In the genomic region with DNA sequence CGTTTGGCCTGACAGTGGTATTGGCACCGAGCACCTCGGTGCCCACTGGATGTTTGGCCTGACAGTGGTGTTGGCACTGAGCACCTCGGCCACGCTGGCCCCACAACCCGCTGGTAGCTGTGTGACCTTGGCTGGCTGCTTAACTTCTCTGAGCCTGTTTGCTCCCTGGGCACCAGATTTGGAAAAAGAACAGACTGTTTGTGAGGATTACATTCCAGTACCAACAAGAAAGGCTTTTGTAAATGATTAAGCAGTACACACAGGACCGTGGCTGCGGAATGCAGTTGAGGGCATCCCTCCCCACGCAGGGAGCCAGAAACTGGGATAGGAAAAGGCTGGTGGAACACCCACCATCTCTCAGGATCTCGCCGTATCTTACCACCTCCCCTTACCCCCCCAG, we compare ENCODE assay signal across 14 cellular contexts. TPM values are rescaled to one million over a fixed set of nuclear protein-coding genes. Genes with fewer than 3 reads are reported as not detected.
DNase-seq lines count a peak whose midpoint lies in the region; ATAC-seq, FAIRE-seq and TF ChIP-seq lines count a peak whose summit lies in the region.
"Had no signal": no experiment of that assay in that cellular context is flagged by ENCODE, and none has a peak within 500 bp of the region (broad histone marks: within the 10 kb centered on the region; RNA-seq: fewer than 3 reads in every experiment).

No MANE protein-coding gene starts in this region.

- no peaks in the 10 kb centered on the region for H3F3A ChIP-seq in SK-N-SH (replicated peaks; ENCODE audit: insufficient read depth)

- 0 out of 2 replicates have a peak overlapping the region, but pooled peaks have one; percentile 46 for H2BK15ac ChIP-seq in H1 (ENCODE audit: low read length)

- TF ChIP-seq EP300 in H1 (IDR thresholded peaks at IDR 0.05; ENCODE audit: borderline replicate concordance in 1 of 2, low read depth in 2 of 2, low read length in 2 of 2), result no peak
- no peak for TF ChIP-seq EP300 in HepG2 (IDR thresholded peaks at IDR 0.05; ENCODE audit: low read depth in 2 of 2, low read length in 2 of 2)
- no peak for TF ChIP-seq EP300 in HepG2 (CRISPR knock-in tag; IDR thresholded peaks at IDR 0.05; ENCODE audit: borderline replicate concordance)
- TF ChIP-seq EP300 in SK-N-SH (IDR thresholded peaks at IDR 0.05; ENCODE audit: borderline replicate concordance in 1 of 2, low read depth in 1 of 2, low read length in 1 of 2), result no peak

- no peak overlapping the region for H2BK5ac ChIP-seq in H1 (ENCODE audit: low read depth, low read length)

- no peaks in the 10 kb centered on the region for H4K20me1 ChIP-seq in H1 (replicated peaks in 1 of 2; ENCODE audit: control insufficient read depth in 1 of 2, insufficient read depth in 2 of 2, low read length in 2 of 2)
- H4K20me1 ChIP-seq in HepG2 (ENCODE audit: insufficient read depth, low read length), result no peaks in the 10 kb centered on the region
- H4K20me1 ChIP-seq in osteoblast (ENCODE audit: insufficient read depth, low read length), result peaks cover 2% of the 10 kb centered on the region
- no peaks in the 10 kb centered on the region for H4K20me1 ChIP-seq in SK-N-SH (ENCODE audit: insufficient read depth)

- no peak for TF ChIP-seq POLR2A in H1 (IDR thresholded peaks at IDR 0.05; ENCODE audit: control extremely low read depth in 1 of 2, low read depth in 2 of 2, low read length in 2 of 2)
- TF ChIP-seq POLR2A in HepG2 (IDR thresholded peaks at IDR 0.05; ENCODE audit: insufficient read depth in 1 of 2, low read depth in 2 of 2, low read length in 2 of 2), result no peak

- H3K27me3 ChIP-seq in H7 (ENCODE audit: control insufficient read depth, insufficient read depth, low read length) (no peaks in the 10 kb centered on the region), H1 (replicated peaks in 1 of 4; ENCODE audit: control insufficient read depth in 3 of 4, extremely low read depth in 1 of 4, insufficient read depth in 3 of 4, low read length in 3 of 4) (peaks cover 0 to 2% (median 0%) of the 10 kb centered on the region in 4 experiments; a peak in 2 of 7 replicates), HepG2 (ENCODE audit: control insufficient read depth in 1 of 2, insufficient read depth in 2 of 2, low read length in 2 of 2) (no peaks in the 10 kb centered on the region), osteoblast (ENCODE audit: insufficient read depth, low read length) (no peaks in the 10 kb centered on the region), A673 (replicated peaks; ENCODE audit: insufficient read depth, low read depth, low read length, poor library complexity) (no peaks in the 10 kb centered on the region), SK-N-SH (ENCODE audit: insufficient read depth) (no peaks in the 10 kb centered on the region)
- H3K27me3 ChIP-seq: BLaER1 treated with 17β-estradiol and CSF1 and Interleukin-3, amounts not matched to agents 10 nM and 100 nM had no signal

- H2BK12ac ChIP-seq in H1 (ENCODE audit: low read depth, low read length), result no peak overlapping the region

- no peaks in the 10 kb centered on the region for H3K23me2 ChIP-seq in H1 (ENCODE audit: low read depth, low read length)

- H3K9ac ChIP-seq in H1 (replicated peaks in 1 of 4; ENCODE audit: extremely low read depth in 1 of 4, low read depth in 3 of 4, low read length in 3 of 4), result no peak overlapping the region
- H3K9ac ChIP-seq in HepG2 (ENCODE audit: insufficient read depth, low read depth, low read length), result peak overlapping the region; percentile 35; the same call in 1 of the 2 replicates
- H3K9ac ChIP-seq in SK-N-SH, result no peak overlapping the region
- H3K9ac ChIP-seq: BLaER1 treated with 17β-estradiol and CSF1 and Interleukin-3, amounts not matched to agents 10 nM and 100 nM; GM23248 had no signal

- H3K56ac ChIP-seq in H1 (replicated peaks; ENCODE audit: insufficient read length, low read depth, low read length), result no peak overlapping the region

- H3K14ac ChIP-seq in H1 (ENCODE audit: insufficient read length), result no peak overlapping the region

- H3K4ac ChIP-seq in H1 (replicated peaks; ENCODE audit: insufficient read length, low read depth, low read length), result no peak overlapping the region

- 0 out of 2 replicates have a peak overlapping the region, but pooled peaks have one; percentile 65 for H2AK5ac ChIP-seq in H1 (ENCODE audit: low read depth, low read length)

- BruUV-seq in HepG2 (replicated peaks; lab: Mats Ljungman, UMichigan), result no TSS peak
- BruUV-seq in A673 (replicated peaks; lab: Mats Ljungman, UMichigan), result no TSS peak

- H3K9me3 ChIP-seq in H1 (ENCODE audit: insufficient read depth in 2 of 2, low read depth in 1 of 2, low read length in 1 of 2) (no peaks in the 10 kb centered on the region), HepG2 (ENCODE audit: low read length) (no peaks in the 10 kb centered on the region), osteoblast (ENCODE audit: low read depth, low read length) (no peaks in the 10 kb centered on the region), A673 (ENCODE audit: low read depth, low read length, poor library complexity, severe bottlenecking) (no peaks in the 10 kb centered on the region), SK-N-SH (no peaks in the 10 kb centered on the region)
- H3K9me3 ChIP-seq: BLaER1 treated with 17β-estradiol and CSF1 and Interleukin-3, amounts not matched to agents 10 nM and 100 nM had no signal

- no peak overlapping the region for H2AFZ ChIP-seq in H1 (ENCODE audit: low read length)
- no peak overlapping the region for H2AFZ ChIP-seq in HepG2 (ENCODE audit: low read length)
- no peak overlapping the region for H2AFZ ChIP-seq in osteoblast (ENCODE audit: low read length)
- no peak overlapping the region for H2AFZ ChIP-seq in SK-N-SH (ENCODE audit: low read depth)
- H2AFZ ChIP-seq: GM23248 had no signal

- no peaks in the 10 kb centered on the region; the same call in 1 of the 2 replicates for H3K79me1 ChIP-seq in H1 (ENCODE audit: low read depth, low read length)

- TF ChIP-seq CTCF in H1 (IDR thresholded peaks at IDR 0.05; ENCODE audit: control extremely low read depth in 1 of 3, insufficient read depth in 1 of 3, low read depth in 1 of 3, low read length in 3 of 3) (no peak), HepG2 (CRISPR knock-in tag; IDR thresholded peaks at IDR 0.05) (no peak), osteoblast (IDR thresholded peaks at IDR 0.05; ENCODE audit: extremely low read depth, low read depth, low read length) (no peak), A673 (conservative IDR thresholded peaks at IDR 0.05; ENCODE audit: low read depth, low read length) (no peak), SK-N-SH (IDR thresholded peaks at IDR 0.05) (no peak)

- H3K27ac ChIP-seq in H1 (ENCODE audit: low read depth, low read length) (no peak overlapping the region), HepG2 (ENCODE audit: extremely low read length, insufficient read depth, low read length) (peak overlapping the region; percentile 99), osteoblast (ENCODE audit: low read depth, low read length) (no peak overlapping the region), A673 (ENCODE audit: low read depth, low read length, poor library complexity, severe bottlenecking) (no peak overlapping the region), SK-N-SH (ENCODE audit: low read depth in 2 of 2, low read length in 1 of 2) (no peak overlapping the region)
- H3K27ac ChIP-seq: BLaER1 treated with 17β-estradiol and CSF1 and Interleukin-3, amounts not matched to agents 10 nM and 100 nM; GM23248 had no signal

- H4K5ac ChIP-seq in H1 (ENCODE audit: insufficient read length, low read depth, low read length), result no peak overlapping the region

- H3K36me3 ChIP-seq in H7 (replicated peaks; ENCODE audit: control insufficient read depth, insufficient read depth, low read length) (no peaks in the 10 kb centered on the region), H1 (ENCODE audit: control insufficient read depth in 2 of 4, insufficient read depth in 4 of 4, low read length in 3 of 4) (no peaks in the 10 kb centered on the region), HepG2 (replicated peaks in 1 of 2; ENCODE audit: control insufficient read depth in 1 of 2, insufficient read depth in 2 of 2, low read length in 2 of 2) (no peaks in the 10 kb centered on the region), osteoblast (ENCODE audit: insufficient read depth, low read length) (peaks cover 4% of the 10 kb centered on the region), A673 (ENCODE audit: insufficient read depth, low read length, poor library complexity, severe bottlenecking) (no peaks in the 10 kb centered on the region), SK-N-SH (replicated peaks in 1 of 2; ENCODE audit: control insufficient read depth in 1 of 2, insufficient read depth in 2 of 2, low read length in 1 of 2) (no peaks in the 10 kb centered on the region)

- 83% methylated on average over 11 of the region's 11 CpGs; no CpG with 5 or more reads in 1 of the 2 experiments for WGBS in H1 (ENCODE audit: extremely low coverage in 1 of 2, insufficient coverage in 1 of 2, insufficient read length in 1 of 2, insufficient replicate concordance in 2 of 2, low coverage in 1 of 2, low lambda C conversion rate in 2 of 2, missing lambda C conversion rate in 1 of 2), 2 experiments
- 28% methylated on average over 11 of the region's 11 CpGs for WGBS in HepG2 (ENCODE audit: low lambda C conversion rate)
- WGBS in SK-N-SH (ENCODE audit: low lambda C conversion rate), result 81% methylated on average over 8 of the region's 11 CpGs

- H3K4me3 ChIP-seq in H7 (ENCODE audit: insufficient read depth, low read depth, low read length), result no peak overlapping the region
- no peak overlapping the region for H3K4me3 ChIP-seq in H1 (ENCODE audit: extremely low read depth in 1 of 4, insufficient read depth in 2 of 4, low read depth in 3 of 4, low read length in 4 of 4)
- H3K4me3 ChIP-seq in HepG2 (replicated peaks in 1 of 3; ENCODE audit: insufficient read depth in 1 of 3, low read depth in 2 of 3, low read length in 3 of 3), result peak overlapping the region in 1 of 3 experiments; percentile 34; a peak in 1 of 6 replicates
- H3K4me3 ChIP-seq in osteoblast (ENCODE audit: insufficient read depth, low read length), result no peak overlapping the region
- no peak overlapping the region for H3K4me3 ChIP-seq in A673 (ENCODE audit: low read depth, low read length, poor library complexity, severe bottlenecking)
- no peak overlapping the region for H3K4me3 ChIP-seq in SK-N-SH (ENCODE audit: low read depth in 2 of 2, low read length in 1 of 2)
- H3K4me3 ChIP-seq: BLaER1 treated with 17β-estradiol and CSF1 and Interleukin-3, amounts not matched to agents 10 nM and 100 nM; GM23248 had no signal

- no peak for TF ChIP-seq RAD21 in H1 (IDR thresholded peaks at IDR 0.05 in 1 of 2, conservative IDR thresholded peaks at IDR 0.05 in 1 of 2; ENCODE audit: low read depth in 2 of 2, low read length in 2 of 2)
- TF ChIP-seq RAD21 in HepG2 (CRISPR knock-in tag; IDR thresholded peaks at IDR 0.05), result no peak
- no peak for TF ChIP-seq RAD21 in SK-N-SH (IDR thresholded peaks at IDR 0.05; ENCODE audit: low read length)

- CTCF ChIA-PET in H1 (lab: Charles Lee; ENCODE audit: partially characterized antibody), result interaction anchor here (0.7 to 1.0 kb wide), 3 partner anchors 9 to 201 kb away, joined by 3 to 4 read pairs (median 3); no protein-coding TSS in a partner anchor
- CTCF ChIA-PET in HepG2 (lab: Yijun Ruan, JAX; ENCODE audit: low intra/inter-chr PET ratio, low total read pairs), result no interaction called here
- CTCF ChIA-PET in A673 (lab: Charles Lee), result no interaction called here
- CTCF ChIA-PET in SK-N-SH (lab: Yijun Ruan, JAX), result no interaction called here

- H2BK20ac ChIP-seq in H1 (ENCODE audit: low read length), result no peak overlapping the region

- intact Hi-C loops in HepG2 (cut with micrococcal nuclease; ENCODE audit: unreplicated experiment), result loop anchor here (5.0 kb wide), 1 partner anchor 42 kb away; a partner anchor contains a TSS
- intact Hi-C loops in A673 (cut with micrococcal nuclease; ENCODE audit: unreplicated experiment), result no loop called here

- DNase-seq in H7 (peak; percentile 18), H1 (ENCODE audit: low read depth in 1 of 2, low spot score in 2 of 2) (no peak), HepG2 (ENCODE audit: low spot score) (peak; percentile 20), osteoblast (ENCODE audit: insufficient read length, low spot score, missing footprints) (peak; percentile 72), A673 (ENCODE audit: low spot score) (no peak), SK-N-SH (no peak)
- DNase-seq: 8988T; ACHN; CD4-positive, CD25-positive, alpha-beta regulatory T cell; DMS 273 treated with DMSO at 0.1 percent for 48 hours; GM23248; H9 had no signal

- H2BK120ac ChIP-seq in H1 (replicated peaks; ENCODE audit: low read depth, low read length), result no peak overlapping the region

- ATAC-seq in HepG2 (no peak), HG02571 (IDR thresholded peaks at IDR 0.05; ENCODE audit: unreplicated experiment) (no peak)

- H3K79me2 ChIP-seq in H1 (ENCODE audit: control insufficient read depth in 1 of 2, insufficient read depth in 2 of 2, low read length in 2 of 2) (no peaks in the 10 kb centered on the region), HepG2 (ENCODE audit: insufficient read depth, low read length) (no peaks in the 10 kb centered on the region), osteoblast (ENCODE audit: insufficient read depth, low read length) (no peaks in the 10 kb centered on the region), SK-N-SH (ENCODE audit: insufficient read depth) (no peaks in the 10 kb centered on the region)

- H3K9me2 ChIP-seq in SK-N-SH, result no peaks in the 10 kb centered on the region

- no peak overlapping the region for H4K8ac ChIP-seq in H1 (ENCODE audit: extremely low read depth, insufficient read depth, low read length)

- H3K23ac ChIP-seq in H1 (ENCODE audit: insufficient read length), result no peak overlapping the region

- H3K4me2 ChIP-seq in H1 (ENCODE audit: insufficient read depth in 1 of 2, low read depth in 2 of 2, low read length in 2 of 2), result no peak overlapping the region
- H3K4me2 ChIP-seq in HepG2 (ENCODE audit: low read depth, low read length), result peak overlapping the region; percentile 51
- no peak overlapping the region for H3K4me2 ChIP-seq in osteoblast (ENCODE audit: insufficient read depth, low read length)
- no peak overlapping the region for H3K4me2 ChIP-seq in SK-N-SH
- H3K4me2 ChIP-seq: BLaER1 treated with 17β-estradiol and CSF1 and Interleukin-3, amounts not matched to agents 10 nM and 100 nM had no signal

- POLR2A ChIA-PET in H1 (lab: Charles Lee; ENCODE audit: partially characterized antibody) (no interaction called here), HepG2 (lab: Yijun Ruan, JAX) (interaction anchor here (1.0 kb wide), 1 partner anchor 33 kb away, joined by 4 read pairs; a partner anchor contains a TSS), A673 (lab: Charles Lee; ENCODE audit: low non-redundant PET) (no interaction called here), SK-N-SH (lab: Yijun Ruan, JAX) (no interaction called here)

- H4K91ac ChIP-seq in H1 (replicated peaks; ENCODE audit: insufficient read length, low read length), result no peak overlapping the region

- H3K18ac ChIP-seq in H1 (ENCODE audit: extremely low read depth, low read length), result no peak overlapping the region

- no peak for FAIRE-seq in H1 (lab: Jason Lieb, UNC)
- peak; percentile 51 for FAIRE-seq in HepG2 (lab: Jason Lieb, UNC)

- H3K4me1 ChIP-seq in H1 (replicated peaks in 1 of 4; ENCODE audit: control insufficient read depth in 3 of 4, insufficient read depth in 4 of 4, low read length in 3 of 4), result peaks cover 1 to 5% (median 2%) of the 10 kb centered on the region in 4 experiments
- peaks cover 73% of the 10 kb centered on the region for H3K4me1 ChIP-seq in HepG2 (ENCODE audit: insufficient read depth, low read length)
- no peaks in the 10 kb centered on the region for H3K4me1 ChIP-seq in osteoblast (ENCODE audit: insufficient read depth, low read length)
- H3K4me1 ChIP-seq in A673 (ENCODE audit: insufficient read depth, low read length, poor library complexity, severe bottlenecking), result no peaks in the 10 kb centered on the region
- H3K4me1 ChIP-seq in SK-N-SH (ENCODE audit: control insufficient read depth in 1 of 2, insufficient read depth in 2 of 2, low read depth in 1 of 2, low read length in 1 of 2), result no peaks in the 10 kb centered on the region

- in situ Hi-C loops in HepG2 (cut with HindIII; ENCODE audit: extremely low pct_ligation_motif_present, low pct_unique_long_range_greater_than_20kb), result no loop called here

RNA-seq across cellular contexts. Expression of a gene that starts 31.9 kb away (rescaled TPM):
- 4.8 and 8.0 TPM in 2 replicates for total RNA-seq in H7 (2014; rRNA removed; shearing (Covaris generic))
- 4.1 and 6.2 TPM in 2 replicates for total RNA-seq in H1 (2021; fragmentation: NEBNext Ultra II Directional; extraction: Animal tissue kit (Norgen Biotek cat#: 25700))
- polyA plus RNA-seq in H1 (2011; rRNA removed), result 5.9 and 10.5 TPM in 2 replicates
- 8.0 TPM for polyA plus RNA-seq in H1 (2011; cell fraction: cytosol; rRNA removed)
- 23.0 TPM for polyA plus RNA-seq in H1 (2011; cell fraction: nucleus; rRNA removed)
- polyA plus RNA-seq in H1 (2012, experiment 1 of 2), result 5.2 to 8.6 TPM (median 7.7 TPM) in 4 replicates
- polyA plus RNA-seq in H1 (2012, experiment 2 of 2), result 7.8 TPM
- 5.2 TPM for polyA plus RNA-seq in H1 (2013, experiment 1 of 2)
- 4.3 TPM for polyA plus RNA-seq in H1 (2013, experiment 2 of 2)
- 3.4 and 6.9 TPM in 2 replicates for polyA minus RNA-seq in H1 (2011; rRNA and poly(A)+ RNA removed)
- polyA minus RNA-seq in H1 (2011; cell fraction: cytosol; rRNA and poly(A)+ RNA removed), result 3.6 TPM
- polyA minus RNA-seq in H1 (2011; cell fraction: nucleus; rRNA and poly(A)+ RNA removed), result 5.3 TPM
- 13.5 and 18.3 TPM in 2 replicates for total RNA-seq in HepG2 (2016; rRNA removed; fragmentation: Illumina TruSeq; extraction: Trizol)
- 7.8 and 11.9 TPM in 2 replicates for total RNA-seq in HepG2 (2016; cell fraction: cytosol; rRNA removed; fragmentation: Illumina TruSeq; extraction: Trizol; ENCODE audit: low read depth)
- total RNA-seq in HepG2 (2016; cell fraction: insoluble cytoplasmic fraction; rRNA removed; fragmentation: Illumina TruSeq; extraction: Trizol), result 11.8 and 19.3 TPM in 2 replicates
- total RNA-seq in HepG2 (2016; cell fraction: membrane; rRNA removed; fragmentation: Illumina TruSeq; extraction: Trizol), result 17.0 and 18.4 TPM in 2 replicates
- total RNA-seq in HepG2 (2016; cell fraction: nucleus; rRNA removed; fragmentation: Illumina TruSeq; extraction: Trizol), result 11.9 and 13.2 TPM in 2 replicates
- 12.8 and 13.0 TPM in 2 replicates for polyA plus RNA-seq in HepG2 (2011; rRNA removed)
- polyA plus RNA-seq in HepG2 (2011; cell fraction: cytosol; rRNA removed), result 9.1 and 13.2 TPM in 2 replicates
- 30.2 and 33.7 TPM in 2 replicates for polyA plus RNA-seq in HepG2 (2011; cell fraction: nucleus; rRNA removed)
- 8.4 and 11.8 TPM in 2 replicates for polyA plus RNA-seq in HepG2 (2012)
- 6.8 and 7.9 TPM in 2 replicates for polyA plus RNA-seq in HepG2 (2016; cell fraction: cytosol; fragmentation: Illumina TruSeq; extraction: Trizol; ENCODE audit: low read depth)
- 13.4 and 18.3 TPM in 2 replicates for polyA plus RNA-seq in HepG2 (2016; cell fraction: insoluble cytoplasmic fraction; fragmentation: Illumina TruSeq; extraction: Trizol; ENCODE audit: low read depth)
- 10.4 and 12.8 TPM in 2 replicates for polyA plus RNA-seq in HepG2 (2016; cell fraction: membrane; fragmentation: Illumina TruSeq; extraction: Trizol; ENCODE audit: low read depth)
- polyA plus RNA-seq in HepG2 (2016; cell fraction: nucleus; fragmentation: Illumina TruSeq; extraction: Trizol; ENCODE audit: insufficient read depth, low read depth), result 30.3 and 30.4 TPM in 2 replicates
- 2.5 and 24.9 TPM in 2 replicates for polyA minus RNA-seq in HepG2 (2011; rRNA and poly(A)+ RNA removed; ENCODE audit: low replicate concordance)
- polyA minus RNA-seq in HepG2 (2011; cell fraction: cytosol; rRNA and poly(A)+ RNA removed), result 5.7 and 5.9 TPM in 2 replicates
- polyA minus RNA-seq in HepG2 (2011; cell fraction: nucleus; rRNA and poly(A)+ RNA removed), result 7.7 and 8.0 TPM in 2 replicates
- 5.4 and 5.6 TPM in 2 replicates for total RNA-seq in osteoblast
- 3.5 and 4.5 TPM in 2 replicates for total RNA-seq in A673 (2021)
- polyA plus RNA-seq in SK-N-SH (2012; rRNA removed), result 4.3 and 6.1 TPM in 2 replicates
- polyA plus RNA-seq in SK-N-SH (2012; cell fraction: cytosol; rRNA removed), result 2.8 and 4.3 TPM in 2 replicates
- polyA plus RNA-seq in SK-N-SH (2012; cell fraction: nucleus; rRNA removed), result 16.9 and 18.8 TPM in 2 replicates

RNA-seq across cellular contexts. Expression of a gene that starts 42.6 kb away (rescaled TPM):
- total RNA-seq in H7 (2014; rRNA removed; shearing (Covaris generic)), result 26.6 and 36.3 TPM in 2 replicates
- total RNA-seq in H1 (2021; fragmentation: NEBNext Ultra II Directional; extraction: Animal tissue kit (Norgen Biotek cat#: 25700)), result 41.9 and 47.8 TPM in 2 replicates
- polyA plus RNA-seq in H1 (2011; rRNA removed) (103 and 153 TPM in 2 replicates), HepG2 (2011; rRNA removed) (31.4 and 42.7 TPM in 2 replicates), SK-N-SH (2012; rRNA removed) (37.8 and 39.3 TPM in 2 replicates)
- polyA plus RNA-seq in H1 (2011; cell fraction: cytosol; rRNA removed), result 80.8 TPM
- 202 TPM for polyA plus RNA-seq in H1 (2011; cell fraction: nucleus; rRNA removed)
- polyA plus RNA-seq in H1 (2012, experiment 1 of 2), result 26.3 to 50.2 TPM (median 47.7 TPM) in 4 replicates
- polyA plus RNA-seq in H1 (2012, experiment 2 of 2), result 46.4 TPM
- 62.3 TPM for polyA plus RNA-seq in H1 (2013, experiment 1 of 2)
- polyA plus RNA-seq in H1 (2013, experiment 2 of 2), result 53.9 TPM
- polyA minus RNA-seq in H1 (2011; rRNA and poly(A)+ RNA removed), result 46.0 and 81.2 TPM in 2 replicates
- 40.2 TPM for polyA minus RNA-seq in H1 (2011; cell fraction: cytosol; rRNA and poly(A)+ RNA removed)
- 34.3 TPM for polyA minus RNA-seq in H1 (2011; cell fraction: nucleus; rRNA and poly(A)+ RNA removed)
- total RNA-seq in HepG2 (2016; rRNA removed; fragmentation: Illumina TruSeq; extraction: Trizol) (10.3 and 25.9 TPM in 2 replicates), osteoblast (13.8 and 15.9 TPM in 2 replicates), A673 (2021) (34.4 and 42.8 TPM in 2 replicates)
- total RNA-seq in HepG2 (2016; cell fraction: cytosol; rRNA removed; fragmentation: Illumina TruSeq; extraction: Trizol; ENCODE audit: low read depth), result 8.7 and 12.1 TPM in 2 replicates
- 7.7 and 28.3 TPM in 2 replicates for total RNA-seq in HepG2 (2016; cell fraction: insoluble cytoplasmic fraction; rRNA removed; fragmentation: Illumina TruSeq; extraction: Trizol)
- total RNA-seq in HepG2 (2016; cell fraction: membrane; rRNA removed; fragmentation: Illumina TruSeq; extraction: Trizol), result 7.4 and 8.8 TPM in 2 replicates
- 36.6 and 39.6 TPM in 2 replicates for total RNA-seq in HepG2 (2016; cell fraction: nucleus; rRNA removed; fragmentation: Illumina TruSeq; extraction: Trizol)
- 22.8 and 35.4 TPM in 2 replicates for polyA plus RNA-seq in HepG2 (2011; cell fraction: cytosol; rRNA removed)
- polyA plus RNA-seq in HepG2 (2011; cell fraction: nucleus; rRNA removed), result 190 and 235 TPM in 2 replicates
- 15.9 and 23.9 TPM in 2 replicates for polyA plus RNA-seq in HepG2 (2012)
- 6.6 and 8.6 TPM in 2 replicates for polyA plus RNA-seq in HepG2 (2016; cell fraction: cytosol; fragmentation: Illumina TruSeq; extraction: Trizol; ENCODE audit: low read depth)
- 8.4 and 9.9 TPM in 2 replicates for polyA plus RNA-seq in HepG2 (2016; cell fraction: insoluble cytoplasmic fraction; fragmentation: Illumina TruSeq; extraction: Trizol; ENCODE audit: low read depth)
- polyA plus RNA-seq in HepG2 (2016; cell fraction: membrane; fragmentation: Illumina TruSeq; extraction: Trizol; ENCODE audit: low read depth), result 8.4 and 9.5 TPM in 2 replicates
- polyA plus RNA-seq in HepG2 (2016; cell fraction: nucleus; fragmentation: Illumina TruSeq; extraction: Trizol; ENCODE audit: insufficient read depth, low read depth), result 56.7 and 60.0 TPM in 2 replicates
- polyA minus RNA-seq in HepG2 (2011; rRNA and poly(A)+ RNA removed; ENCODE audit: low replicate concordance), result 88.8 and 105 TPM in 2 replicates
- polyA minus RNA-seq in HepG2 (2011; cell fraction: cytosol; rRNA and poly(A)+ RNA removed), result 24.3 and 32.2 TPM in 2 replicates
- 57.3 and 75.8 TPM in 2 replicates for polyA minus RNA-seq in HepG2 (2011; cell fraction: nucleus; rRNA and poly(A)+ RNA removed)
- 10.0 and 16.7 TPM in 2 replicates for polyA plus RNA-seq in SK-N-SH (2012; cell fraction: cytosol; rRNA removed)
- polyA plus RNA-seq in SK-N-SH (2012; cell fraction: nucleus; rRNA removed), result 109 and 145 TPM in 2 replicates

Comparison
In these comparisons a context has a peak if more than half of its experiments do, and no peak if none do; other contexts are left out.
1. DNase-seq: peak in H7 (single experiment), HepG2 (single experiment) and osteoblast (single experiment); none in H1 (0 of 2), A673 (single experiment) and SK-N-SH (single experiment).